Comparison of ENCODE assay signal across 8 cellular contexts in the genomic region with DNA sequence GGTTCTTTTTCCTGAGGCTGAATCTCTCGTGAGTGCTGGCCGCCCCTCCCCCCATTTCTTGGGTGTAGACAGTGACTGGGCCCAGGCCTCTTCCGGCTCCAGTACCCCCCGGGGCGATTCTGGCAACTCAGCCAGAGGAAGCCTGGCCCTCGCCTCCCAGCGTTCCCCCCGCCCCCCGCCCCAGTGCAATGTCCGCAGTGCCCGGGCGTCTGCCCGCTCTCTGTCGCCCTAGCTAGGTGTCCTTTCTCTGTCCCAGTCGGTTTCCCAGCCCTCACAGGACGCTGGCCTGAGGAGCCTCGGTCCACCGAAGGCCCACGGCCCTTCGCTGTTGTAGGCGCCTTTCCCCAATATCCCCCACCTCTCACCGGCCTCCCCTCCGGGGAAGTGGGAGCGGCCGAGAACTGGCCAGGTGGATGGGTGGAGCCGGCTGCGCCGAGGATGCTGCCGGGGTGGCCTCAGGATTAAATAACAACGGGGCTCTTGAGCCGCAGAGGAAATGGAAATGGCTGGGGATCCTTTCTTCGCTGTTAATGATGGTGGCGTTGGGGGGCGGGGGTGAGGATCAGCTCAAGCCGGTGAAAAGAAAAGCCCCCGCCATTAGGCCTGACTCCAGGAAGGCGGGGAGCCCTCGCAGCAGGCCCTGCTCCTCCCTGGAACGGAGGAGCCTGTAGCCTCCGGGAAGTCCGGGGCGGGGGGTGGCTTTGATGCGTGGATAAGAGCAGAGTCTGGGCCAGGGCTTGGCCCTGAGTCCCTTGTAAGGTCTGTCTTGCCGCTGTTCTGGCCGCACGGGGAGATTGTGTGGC.
DNase-seq lines count a peak whose midpoint lies in the region; ATAC-seq and TF ChIP-seq lines count a peak whose summit lies in the region.

No MANE protein-coding gene starts in this region.

- H3K9ac ChIP-seq in NT2/D1 (ENCODE audit: insufficient read length, low read depth) = peak overlapping the region; percentile 77

- DNase-seq in activated T-cell treated with anti-CD3 and anti-CD28 coated beads for 48 hours (ENCODE audit: low read depth) = peak; percentile 20
- no peak for DNase-seq in activated T-cell treated with anti-CD3 and anti-CD28 coated beads for 4 hours
- peak; percentile 75 for DNase-seq in NT2/D1 (ENCODE audit: low read depth, low spot score)
- peak; percentile 87 for DNase-seq in astrocyte of the spinal cord (ENCODE audit: low read depth, low spot score)
- no peak for DNase-seq in NCI-H1694 (lab: John Stamatoyannopoulos, UW)

- peaks cover 5% of the 10 kb centered on the region for H3K27me3 ChIP-seq in NT2/D1 (ENCODE audit: insufficient read depth, insufficient read length)

- ATAC-seq in HG02852 (IDR thresholded peaks at IDR 0.05; ENCODE audit: unreplicated experiment) = no peak

- H3K27ac ChIP-seq in skin epidermis = peak overlapping the region in 15 of 21 experiments; percentile 4 to 90 (median 44)

- peak overlapping the region; percentile 34 for H3K4me3 ChIP-seq in NT2/D1 (ENCODE audit: insufficient read length, low read depth)
- peak overlapping the region; percentile 87 for H3K4me3 ChIP-seq in astrocyte of the spinal cord (ENCODE audit: low read depth, low read length)
- peak overlapping the region; percentile 57 for H3K4me3 ChIP-seq in iPS-18c (ENCODE audit: insufficient read depth, low read depth, low read length)
- peak overlapping the region; percentile 51 to 72 (median 58) for H3K4me3 ChIP-seq in skin epidermis

- peaks cover 23% of the 10 kb centered on the region for H3K36me3 ChIP-seq in NT2/D1 (ENCODE audit: insufficient read depth, insufficient read length, low read length)

- in situ Hi-C loops in astrocyte of the spinal cord (cut with HindIII; ENCODE audit: low sequenced_read_pairs) = no loop called here

- no peak for TF ChIP-seq CTCF in astrocyte of the spinal cord (IDR thresholded peaks at IDR 0.05; ENCODE audit: low read depth, low read length)

- peaks cover 8% of the 10 kb centered on the region for H3K4me1 ChIP-seq in NT2/D1 (ENCODE audit: insufficient read depth, insufficient read length)

- no peaks in the 10 kb centered on the region for H3K9me3 ChIP-seq in NT2/D1 (ENCODE audit: insufficient read depth, low read length)
- no peaks in the 10 kb centered on the region for H3K9me3 ChIP-seq in iPS-18c (ENCODE audit: control insufficient read depth, insufficient read depth, low read length)

Comparison
In these comparisons a context has a peak if more than half of its experiments do, and no peak if none do; other contexts are left out.
1. DNase-seq: peak in activated T-cell treated with anti-CD3 and anti-CD28 coated beads for 48 hours (single experiment), NT2/D1 (single experiment) and astrocyte of the spinal cord (single experiment); none in activated T-cell treated with anti-CD3 and anti-CD28 coated beads for 4 hours (single experiment) and NCI-H1694 (single experiment).
2. H3K4me3 ChIP-seq: peak in every context shown above with its lines; median percentile 87 in astrocyte of the spinal cord; 58 in skin epidermis; 57 in iPS-18c; 34 in NT2/D1.